ENCODE assay signal across 28 cellular contexts in genomic region chr11:111366560-111367410, GRCh38. TPM values are rescaled to one million over a fixed set of nuclear protein-coding genes. Genes with fewer than 3 reads are reported as not detected.
DNase-seq lines count a peak whose midpoint lies in the region; ATAC-seq, FAIRE-seq and TF ChIP-seq lines count a peak whose summit lies in the region.
"Had no signal": no experiment of that assay in that cellular context is flagged by ENCODE, and none has a peak within 500 bp of the region (broad histone marks: within the 10 kb centered on the region; RNA-seq: fewer than 3 reads in every experiment).

No MANE protein-coding gene starts in this region.

- H3K79me2 ChIP-seq in HepG2 (ENCODE audit: insufficient read depth, low read length) = no peaks in the 10 kb centered on the region
- H3K79me2 ChIP-seq in OCI-LY1 (ENCODE audit: insufficient read depth, low read length) = peaks cover 100% of the 10 kb centered on the region

- peak overlapping the region; percentile 98 for H3K27ac ChIP-seq in HepG2 (ENCODE audit: extremely low read length, insufficient read depth, low read length)
- H3K27ac ChIP-seq in right lobe of liver = no peak overlapping the region
- H3K27ac ChIP-seq in OCI-LY1 (ENCODE audit: low read depth, low read length, poor library complexity, severe bottlenecking) = peak overlapping the region; percentile 90
- peak overlapping the region; percentile 22 for H3K27ac ChIP-seq in foreskin keratinocyte
- H3K27ac ChIP-seq: gastrocnemius medialis, KMS-11, neutrophil, SJCRH30 had no signal

- in situ Hi-C loops in HepG2 (cut with HindIII; ENCODE audit: extremely low pct_ligation_motif_present, low pct_unique_long_range_greater_than_20kb) = no loop called here

- TF ChIP-seq CTCF in HepG2 (CRISPR knock-in tag; IDR thresholded peaks at IDR 0.05) (no peak), right lobe of liver (IDR thresholded peaks at IDR 0.05) (no peak), OCI-LY1 (IDR thresholded peaks at IDR 0.05; ENCODE audit: low read length) (no peak), foreskin keratinocyte (conservative IDR thresholded peaks at IDR 0.05) (no peak)

- H3F3A ChIP-seq in OCI-LY1 (ENCODE audit: insufficient read depth, low read length) = peaks cover 3% of the 10 kb centered on the region; the same call in 1 of the 2 replicates

- H3K4me2 ChIP-seq in HepG2 (ENCODE audit: low read depth, low read length) (peak overlapping the region; percentile 55), OCI-LY1 (ENCODE audit: low read length) (peak overlapping the region; percentile 54)
- H3K4me2 ChIP-seq: KMS-11, smooth muscle cell had no signal

- intact Hi-C loops in HepG2 (cut with micrococcal nuclease; ENCODE audit: unreplicated experiment) (loop anchor here (1.0 kb wide), 1 partner anchor 29 kb away; no protein-coding TSS in a partner anchor), right lobe of liver (cut with DNase I) (no loop called here), posterior vena cava (cut with DNase I) (no loop called here)

- POLR2A ChIA-PET in HepG2 (lab: Yijun Ruan, JAX) = interaction anchor here (1.0 to 1.3 kb wide), 3 partner anchors 31 to 46 kb away, joined by 3 read pairs; no protein-coding TSS in a partner anchor

- TF ChIP-seq RAD21 in HepG2 (CRISPR knock-in tag; IDR thresholded peaks at IDR 0.05) = no peak

- H3K9me2 ChIP-seq in OCI-LY1 (ENCODE audit: low read depth, low read length) = no peaks in the 10 kb centered on the region

- H3K4me3 ChIP-seq in HepG2 (replicated peaks in 1 of 3; ENCODE audit: insufficient read depth in 1 of 3, low read depth in 2 of 3, low read length in 3 of 3) (0 out of 6 replicates have a peak overlapping the region, but pooled peaks of 1 of the 3 experiments have one; percentile 4), right lobe of liver (no peak overlapping the region), OCI-LY1 (ENCODE audit: low read depth, low read length, poor library complexity, severe bottlenecking) (no peak overlapping the region)
- H3K4me3 ChIP-seq: gastrocnemius medialis, SJCRH30, smooth muscle cell, transverse colon had no signal

- DNase-seq in HepG2 (ENCODE audit: low spot score) (no peak), right lobe of liver (no peak), foreskin keratinocyte (no peak), posterior vena cava (ENCODE audit: low spot score) (no peak), D341Med (ENCODE audit: low spot score) (no peak), NK-92 (lab: John Stamatoyannopoulos, UW; ENCODE audit: unreplicated experiment) (no peak)
- DNase-seq: activated CD4-positive, alpha-beta T cell treated with anti-CD3 and anti-CD28 coated beads for 48 hours; activated CD8-positive, alpha-beta memory T cell treated with anti-CD3 and anti-CD28 coated beads, Interleukin-2, amount 10 ng/mL, durations not matched to agents 7 days and 5 days; effector CD4-positive, alpha-beta T cell; gastrocnemius medialis; HFFc6; islet precursor cell; NCI-H187 treated with DMSO at 0.1 percent for 48 hours; NCI-H226; NCI-H774; SJCRH30; stimulated activated CD4-positive, alpha-beta T cell treated with anti-CD3 and anti-CD28 coated beads, Interleukin-2, amount 100 ng/mL, for 48 hours; stimulated activated naive CD8-positive, alpha-beta T cell treated with anti-CD3 and anti-CD28 coated beads, Interleukin-15, Interleukin-2, amounts not matched to agents 100 U/mL and 50 U/mL, for 24 hours had no signal

- CTCF ChIA-PET in HepG2 (lab: Yijun Ruan, JAX; ENCODE audit: low intra/inter-chr PET ratio, low total read pairs) = no interaction called here

- WGBS in HepG2 (ENCODE audit: low lambda C conversion rate) = 88% methylated on average over 6 of the region's 8 CpGs
- WGBS in right lobe of liver (ENCODE audit: insufficient coverage, low coverage, low lambda C conversion rate, missing lambda C conversion rate) = 77% methylated on average over 3 of the region's 8 CpGs

- peaks cover 76% of the 10 kb centered on the region for H3K4me1 ChIP-seq in HepG2 (ENCODE audit: insufficient read depth, low read length)
- peaks cover 0 to 15% (median 6%) of the 10 kb centered on the region in 4 donors for H3K4me1 ChIP-seq in right lobe of liver
- peaks cover 100% of the 10 kb centered on the region for H3K4me1 ChIP-seq in OCI-LY1 (ENCODE audit: insufficient read depth, low read length, severe bottlenecking)
- peaks cover 6% of the 10 kb centered on the region for H3K4me1 ChIP-seq in foreskin keratinocyte
- H3K4me1 ChIP-seq: gastrocnemius medialis, SJCRH30 had no signal

- no peak for FAIRE-seq in HepG2 (lab: Jason Lieb, UNC)

- H3K36me3 ChIP-seq in HepG2 (replicated peaks in 1 of 2; ENCODE audit: control insufficient read depth in 1 of 2, insufficient read depth in 2 of 2, low read length in 2 of 2) (no peaks in the 10 kb centered on the region), right lobe of liver (no peaks in the 10 kb centered on the region), OCI-LY1 (ENCODE audit: insufficient read depth, low read length) (peaks cover 99% of the 10 kb centered on the region)
- H3K36me3 ChIP-seq: gastrocnemius medialis, neutrophil, SJCRH30, transverse colon had no signal

- TF ChIP-seq EP300 in HepG2 (IDR thresholded peaks at IDR 0.05; ENCODE audit: low read depth in 2 of 2, low read length in 2 of 2) (no peak), HepG2 (CRISPR knock-in tag; IDR thresholded peaks at IDR 0.05; ENCODE audit: borderline replicate concordance) (no peak)

- H3K27me3 ChIP-seq in HepG2 (ENCODE audit: control insufficient read depth in 1 of 2, insufficient read depth in 2 of 2, low read length in 2 of 2) (no peaks in the 10 kb centered on the region), right lobe of liver (no peaks in the 10 kb centered on the region), OCI-LY1 (ENCODE audit: insufficient read depth, low read length) (no peaks in the 10 kb centered on the region), foreskin keratinocyte (peaks cover 8% of the 10 kb centered on the region)
- H3K27me3 ChIP-seq: gastrocnemius medialis, neutrophil, SJCRH30, transverse colon had no signal

- H4K20me1 ChIP-seq in HepG2 (ENCODE audit: insufficient read depth, low read length) = no peaks in the 10 kb centered on the region
- H4K20me1 ChIP-seq in OCI-LY1 (ENCODE audit: insufficient read depth, low read length) = no peaks in the 10 kb centered on the region

- H2AFZ ChIP-seq in HepG2 (ENCODE audit: low read length) (no peak overlapping the region), OCI-LY1 (ENCODE audit: low read length) (no peak overlapping the region)

- H3K9ac ChIP-seq in HepG2 (ENCODE audit: insufficient read depth, low read depth, low read length) (peak overlapping the region; percentile 73), OCI-LY1 (ENCODE audit: low read length) (peak overlapping the region; percentile 43)
- H3K9ac ChIP-seq: KMS-11 had no signal

- ATAC-seq in HepG2 = no peak; the same call in 1 of the 3 replicates
- ATAC-seq in right lobe of liver = no peak
- ATAC-seq in foreskin keratinocyte = no peak
- no peak for ATAC-seq in GM19397 (IDR thresholded peaks at IDR 0.05; ENCODE audit: unreplicated experiment)
- ATAC-seq: activated CD8-positive, alpha-beta memory T cell treated with anti-CD3 and anti-CD28 coated beads, Interleukin-2, amount 10 ng/mL, durations not matched to agents 7 days and 5 days; activated T-helper 17 cell treated with anti-CD3 and anti-CD28 coated beads, Interleukin-2, amount 50 U/mL, for 72 hours; gastrocnemius medialis; stimulated activated naive CD8-positive, alpha-beta T cell treated with anti-CD3 and anti-CD28 coated beads, Interleukin-15, Interleukin-2, amounts not matched to agents 100 U/mL and 50 U/mL, for 24 hours had no signal

- H3K9me3 ChIP-seq in HepG2 (ENCODE audit: low read length) (no peaks in the 10 kb centered on the region), right lobe of liver (no peaks in the 10 kb centered on the region), OCI-LY1 (ENCODE audit: low read length) (no peaks in the 10 kb centered on the region)
- H3K9me3 ChIP-seq: gastrocnemius medialis, neutrophil, SJCRH30, transverse colon had no signal

- no peak; a peak in 1 of 4 replicates for TF ChIP-seq POLR2A in HepG2 (IDR thresholded peaks at IDR 0.05; ENCODE audit: insufficient read depth in 1 of 2, low read depth in 2 of 2, low read length in 2 of 2)
- no peak for TF ChIP-seq POLR2A in right lobe of liver (IDR thresholded peaks at IDR 0.05)

- BruUV-seq in HepG2 (replicated peaks; lab: Mats Ljungman, UMichigan) = no TSS peak

TF ChIP-seq in HepG2, 621 proteins besides CTCF, POLR2A, EP300 and RAD21 (continues in another document):
- 0 out of 2 replicates have a peak, but pooled peaks have one; percentile 11 for TF ChIP-seq KDM4B (CRISPR knock-in tag; IDR thresholded peaks at IDR 0.05)
- TF ChIP-seq ZNF549 (CRISPR knock-in tag; IDR thresholded peaks at IDR 0.05) = no peak
- no peak for TF ChIP-seq ZNF101 (CRISPR knock-in tag; IDR thresholded peaks at IDR 0.05; ENCODE audit: borderline replicate concordance, low read depth)
- no peak for TF ChIP-seq ZNF577 (CRISPR knock-in tag; IDR thresholded peaks at IDR 0.05; ENCODE audit: borderline replicate concordance, low read depth)

RNA-seq across cellular contexts. Expression of gene POU2AF1, which starts 12.3 kb away (rescaled TPM):
- total RNA-seq in HepG2 (2016; rRNA removed; fragmentation: Illumina TruSeq; extraction: Trizol) (1.8 and 1.9 TPM in 2 replicates), right lobe of liver (1 to 10 TPM in 2 of 6 experiments, under 1 TPM in 4; 0.06 to 2.4 (median 0.63) TPM), foreskin keratinocyte (not detected in 2 replicates), posterior vena cava (under 1 TPM; 0.23 to 0.38 TPM)
- 0.40 and 0.53 TPM in 2 replicates for total RNA-seq in HepG2 (2016; cell fraction: cytosol; rRNA removed; fragmentation: Illumina TruSeq; extraction: Trizol; ENCODE audit: low read depth)
- total RNA-seq in HepG2 (2016; cell fraction: insoluble cytoplasmic fraction; rRNA removed; fragmentation: Illumina TruSeq; extraction: Trizol) = 1.0 and 1.1 TPM in 2 replicates
- 0.65 and 2.2 TPM in 2 replicates for total RNA-seq in HepG2 (2016; cell fraction: membrane; rRNA removed; fragmentation: Illumina TruSeq; extraction: Trizol)
- total RNA-seq in HepG2 (2016; cell fraction: nucleus; rRNA removed; fragmentation: Illumina TruSeq; extraction: Trizol) = 0.81 and 1.8 TPM in 2 replicates
- polyA plus RNA-seq in HepG2 (2011; rRNA removed) (3.6 and 5.3 TPM in 2 replicates), foreskin keratinocyte (not detected in 2 replicates)
- polyA plus RNA-seq in HepG2 (2011; cell fraction: cytosol; rRNA removed) = 3.0 and 3.2 TPM in 2 replicates
- polyA plus RNA-seq in HepG2 (2011; cell fraction: nucleus; rRNA removed) = 8.2 and 10.5 TPM in 2 replicates
- 4.9 and 6.1 TPM in 2 replicates for polyA plus RNA-seq in HepG2 (2012)
- polyA plus RNA-seq in HepG2 (2016; cell fraction: cytosol; fragmentation: Illumina TruSeq; extraction: Trizol; ENCODE audit: low read depth) = 0.52 and 0.81 TPM in 2 replicates
- 2.3 and 2.6 TPM in 2 replicates for polyA plus RNA-seq in HepG2 (2016; cell fraction: insoluble cytoplasmic fraction; fragmentation: Illumina TruSeq; extraction: Trizol; ENCODE audit: low read depth)
- 1.4 TPM in 2 replicates for polyA plus RNA-seq in HepG2 (2016; cell fraction: membrane; fragmentation: Illumina TruSeq; extraction: Trizol; ENCODE audit: low read depth)
- 3.4 and 4.0 TPM in 2 replicates for polyA plus RNA-seq in HepG2 (2016; cell fraction: nucleus; fragmentation: Illumina TruSeq; extraction: Trizol; ENCODE audit: insufficient read depth, low read depth)
- 0.28 and 3.3 TPM in 2 replicates for polyA minus RNA-seq in HepG2 (2011; rRNA and poly(A)+ RNA removed; ENCODE audit: low replicate concordance)
- 3.1 and 3.6 TPM in 2 replicates for polyA minus RNA-seq in HepG2 (2011; cell fraction: cytosol; rRNA and poly(A)+ RNA removed)
- 4.1 and 5.3 TPM in 2 replicates for polyA minus RNA-seq in HepG2 (2011; cell fraction: nucleus; rRNA and poly(A)+ RNA removed)
- total RNA-seq: A673, chondrocyte, HFFc6, renal cortical epithelial cell, SJCRH30, smooth muscle cell had no signal
- polyA plus RNA-seq: smooth muscle cell had no signal

Comparison
In these comparisons a context has a peak if more than half of its experiments do, and no peak if none do; other contexts are left out.
1. H3K27ac ChIP-seq: peak in HepG2 (single experiment), OCI-LY1 (single experiment) and foreskin keratinocyte (single experiment); none in right lobe of liver (0 of 3).